ENCODE assay signal across 8 cellular contexts in the genomic region with DNA sequence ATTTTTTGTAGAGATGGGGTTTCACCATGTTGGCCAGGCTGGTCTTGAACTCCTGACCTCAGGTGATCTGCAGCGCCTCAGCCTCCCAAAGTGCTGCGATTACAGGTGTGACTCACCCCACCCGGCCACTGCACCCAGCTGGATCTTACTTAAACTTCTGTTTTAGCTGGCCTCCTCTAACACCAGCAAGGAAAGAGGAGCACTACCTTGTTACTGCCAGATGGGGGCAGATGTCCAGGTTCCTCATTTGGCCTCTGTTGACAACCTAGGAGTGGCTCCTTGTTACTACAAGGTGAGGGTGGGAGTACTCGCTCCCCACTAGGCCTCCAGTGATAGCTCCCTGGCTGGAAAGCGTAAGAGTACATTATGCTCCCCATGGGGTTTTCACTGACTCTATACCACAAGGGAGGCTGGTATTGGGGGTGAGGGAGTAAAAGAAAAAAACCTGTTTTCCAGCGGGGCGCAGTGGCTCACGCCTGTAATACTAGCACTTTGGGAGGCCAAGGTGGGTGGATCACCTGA. TPM values are rescaled to one million over a fixed set of nuclear protein-coding genes. Genes with fewer than 3 reads are reported as not detected.
A peak's percentile ranks its signal among the peaks of the same experiment; 100 is the strongest.
DNase-seq lines count a peak whose midpoint lies in the region; ATAC-seq and TF ChIP-seq lines count a peak whose summit lies in the region.

No MANE protein-coding gene starts in this region.

- H4K5ac ChIP-seq in IMR-90 (ENCODE audit: low read depth, low read length) = no peak overlapping the region

- H4K91ac ChIP-seq in IMR-90 (ENCODE audit: insufficient read depth, low read depth, low read length) = no peak overlapping the region

- H3K79me1 ChIP-seq in IMR-90 (ENCODE audit: low read depth in 1 of 2, low read length in 2 of 2) = no peaks in the 10 kb centered on the region

- no TSS peak for BruUV-seq in IMR-90 (replicated peaks; lab: Mats Ljungman, UMichigan)

- no peak overlapping the region for H2BK20ac ChIP-seq in IMR-90 (ENCODE audit: low read depth, low read length)

- intact Hi-C loops in IMR-90 (cut with micrococcal nuclease) = no loop called here

- H3K27me3 ChIP-seq in IMR-90 (ENCODE audit: control insufficient read depth, insufficient read depth, low read length) = no peaks in the 10 kb centered on the region

- peak; percentile 53 for TF ChIP-seq CTCF in IMR-90 (conservative IDR thresholded peaks at IDR 0.05; ENCODE audit: low read depth, low read length)

- H3K4me3 ChIP-seq in IMR-90 (ENCODE audit: insufficient read depth, low read depth, low read length) = no peak overlapping the region

- no peak overlapping the region for H2BK15ac ChIP-seq in IMR-90 (ENCODE audit: low read depth, low read length)

- no peaks in the 10 kb centered on the region for H3K36me3 Mint-ChIP-seq in activated naive CD8-positive, alpha-beta T cell treated with anti-CD3 and anti-CD28 coated beads, Interleukin-2, amount 50 U/mL, for 24 hours (ENCODE audit: low read depth)

- H3K4ac ChIP-seq in IMR-90 (ENCODE audit: low read depth, low read length) = no peak overlapping the region

- no peak overlapping the region for H3K4me3 Mint-ChIP-seq in activated naive CD8-positive, alpha-beta T cell treated with anti-CD3 and anti-CD28 coated beads, Interleukin-2, amount 50 U/mL, for 24 hours

- no peaks in the 10 kb centered on the region for H3K4me1 ChIP-seq in IMR-90 (ENCODE audit: control insufficient read depth, insufficient read depth, low read length)

- H3K14ac ChIP-seq in IMR-90 (replicated peaks; ENCODE audit: low read depth, low read length) = no peak overlapping the region

- no peaks in the 10 kb centered on the region for H4K20me1 ChIP-seq in IMR-90 (ENCODE audit: insufficient read depth, low read length)

- in situ Hi-C loops in IMR-90 (cut with MboI; ENCODE audit: low sequenced_read_pairs) = no loop called here

- no peak overlapping the region for H2AK9ac ChIP-seq in IMR-90 (replicated peaks; ENCODE audit: low read depth, low read length, poor library complexity)

- POLR2A ChIA-PET in IMR-90 (lab: Charles Lee; ENCODE audit: unreplicated experiment) = interaction anchor here (0.5 kb wide), 1 partner anchor 13 kb away, joined by 4 read pairs; the partner anchor contains the start of gene ARF6

- no peaks in the 10 kb centered on the region for H3K36me3 ChIP-seq in IMR-90 (ENCODE audit: control insufficient read depth, insufficient read depth, low read length)

- no peak overlapping the region for H3K27ac Mint-ChIP-seq in activated naive CD8-positive, alpha-beta T cell treated with anti-CD3 and anti-CD28 coated beads, Interleukin-2, amount 50 U/mL, for 24 hours

- H2AFZ ChIP-seq in IMR-90 (replicated peaks; ENCODE audit: low read length, poor library complexity) = peak overlapping the region; percentile 46

- CTCF ChIA-PET in IMR-90 (lab: Yijun Ruan, JAX) = interaction anchor here (0.5 to 1.4 kb wide), 8 partner anchors 9 to 228 kb away, joined by 3 to 11 read pairs (median 4); no protein-coding TSS in a partner anchor

- H2BK5ac ChIP-seq in IMR-90 (ENCODE audit: low read depth, low read length, poor library complexity, severe bottlenecking) = no peak overlapping the region

- no peak for TF ChIP-seq POLR2A in IMR-90 (IDR thresholded peaks at IDR 0.05; ENCODE audit: low read depth, low read length)

- H3K18ac ChIP-seq in IMR-90 (ENCODE audit: low read depth, low read length) = no peak overlapping the region

- no CpG with 5 or more reads among the region's 8 CpGs for WGBS in IMR-90 (ENCODE audit: extremely low coverage in 2 of 2, insufficient read length in 1 of 2), 2 experiments

- peak; percentile 54 for TF ChIP-seq RAD21 in IMR-90 (IDR thresholded peaks at IDR 0.05; ENCODE audit: low read length)

- no peaks in the 10 kb centered on the region for H3K27me3 Mint-ChIP-seq in activated naive CD8-positive, alpha-beta T cell treated with anti-CD3 and anti-CD28 coated beads, Interleukin-2, amount 50 U/mL, for 24 hours

- dilution Hi-C loops in IMR-90 (cut with HindIII; ENCODE audit: low sequenced_read_pairs, unreplicated experiment) = no loop called here

- DNase-seq in Daoy (ENCODE audit: low read depth) (peak; percentile 81), IMR-90 (peak; percentile 54), SIG-M5 treated with dmso at 0.1 percent for 504 hours (lab: John Stamatoyannopoulos, UW; ENCODE audit: unreplicated experiment) (peak; percentile 84), iPS DF 19.7 (ENCODE audit: low read depth, low spot score) (peak; percentile 77), midbrain (lab: John Stamatoyannopoulos, UW) (no peak)
- DNase-seq in activated naive CD8-positive, alpha-beta T cell treated with anti-CD3 and anti-CD28 coated beads, Interleukin-2, amount 50 U/mL, for 24 hours = peak; percentile 62
- DNase-seq in stimulated activated CD8-positive, alpha-beta memory T cell treated with anti-CD3 and anti-CD28 coated beads, Interleukin-12 subunit alpha, Interleukin-12 subunit beta, amount 100 ng/mL, for 4 hours (ENCODE audit: low read depth) = peak; percentile 21

- H3K9me3 Mint-ChIP-seq in activated naive CD8-positive, alpha-beta T cell treated with anti-CD3 and anti-CD28 coated beads, Interleukin-2, amount 50 U/mL, for 24 hours = no peaks in the 10 kb centered on the region

- H3K56ac ChIP-seq in IMR-90 (ENCODE audit: extremely low read depth, insufficient read depth, low read length) = no peak overlapping the region

- no peaks in the 10 kb centered on the region for H3K9me1 ChIP-seq in IMR-90 (ENCODE audit: insufficient read depth, low read length)

- H4K8ac ChIP-seq in IMR-90 (ENCODE audit: low read depth in 2 of 2, low read length in 2 of 2) = no peak overlapping the region

- H3K9me3 ChIP-seq in IMR-90 (ENCODE audit: control insufficient read depth, insufficient read depth, low read length) = no peaks in the 10 kb centered on the region

- H3K23ac ChIP-seq in IMR-90 (ENCODE audit: low read depth, low read length) = no peak overlapping the region

- H3K9ac ChIP-seq in IMR-90 (ENCODE audit: low read depth, low read length) = no peak overlapping the region

- H3K4me1 Mint-ChIP-seq in activated naive CD8-positive, alpha-beta T cell treated with anti-CD3 and anti-CD28 coated beads, Interleukin-2, amount 50 U/mL, for 24 hours = peaks cover 31% of the 10 kb centered on the region

- H3K27ac ChIP-seq in IMR-90 (ENCODE audit: insufficient read depth, low read length) = no peak overlapping the region

- H2BK120ac ChIP-seq in IMR-90 (ENCODE audit: low read depth, low read length) = no peak overlapping the region

- H2AK5ac ChIP-seq in IMR-90 (ENCODE audit: low read depth, low read length) = no peak overlapping the region

- ATAC-seq in GM21423 (IDR thresholded peaks at IDR 0.05; ENCODE audit: unreplicated experiment) (peak; percentile 76), IMR-90 (ENCODE audit: low read depth) (peak; percentile 79)
- ATAC-seq in activated naive CD8-positive, alpha-beta T cell treated with anti-CD3 and anti-CD28 coated beads, Interleukin-2, amount 50 U/mL, for 24 hours = peak; percentile 94

- no peak overlapping the region for H3K4me2 ChIP-seq in IMR-90 (ENCODE audit: low read depth, low read length)

TF ChIP-seq in IMR-90, 13 proteins besides CTCF, POLR2A, EP300 and RAD21:
- TF ChIP-seq CHD1 (IDR thresholded peaks at IDR 0.05; ENCODE audit: low read depth, low read length) (no peak), BHLHE40 (IDR thresholded peaks at IDR 0.05; ENCODE audit: low read depth, low read length) (no peak), SMC3 (IDR thresholded peaks at IDR 0.05; ENCODE audit: low read depth, low read length) (peak; percentile 55)

RNA-seq across cellular contexts. Expression of gene ARF6, which starts 13.1 kb away (rescaled TPM):
- 53.5 and 63.9 TPM in 2 replicates for total RNA-seq in Daoy (2014; rRNA removed; shearing (Covaris generic))
- total RNA-seq in IMR-90 (2012; rRNA removed) = 40.1 and 65.8 TPM in 2 replicates
- polyA plus RNA-seq in IMR-90 (2012; rRNA removed) = 28.8 and 32.1 TPM in 2 replicates
- 22.1 and 31.2 TPM in 2 replicates for polyA plus RNA-seq in IMR-90 (2012; cell fraction: cytosol; rRNA removed)
- 16.1 and 17.6 TPM in 2 replicates for polyA plus RNA-seq in IMR-90 (2012; cell fraction: nucleus; rRNA removed; ENCODE audit: low replicate concordance)

RNA-seq across cellular contexts. Expression of gene NEMF, which starts 27.2 kb away (rescaled TPM):
- 68.1 and 69.6 TPM in 2 replicates for total RNA-seq in Daoy (2014; rRNA removed; shearing (Covaris generic))
- total RNA-seq in IMR-90 (2012; rRNA removed) = 30.5 and 76.1 TPM in 2 replicates
- 19.3 and 19.5 TPM in 2 replicates for polyA plus RNA-seq in IMR-90 (2012; rRNA removed)
- 0.86 and 1.4 TPM in 2 replicates for polyA plus RNA-seq in IMR-90 (2012; cell fraction: cytosol; rRNA removed)
- polyA plus RNA-seq in IMR-90 (2012; cell fraction: nucleus; rRNA removed; ENCODE audit: low replicate concordance) = 4.3 and 28.1 TPM in 2 replicates
